8 cellular contexts compared by ENCODE assay signal in the genomic region with DNA sequence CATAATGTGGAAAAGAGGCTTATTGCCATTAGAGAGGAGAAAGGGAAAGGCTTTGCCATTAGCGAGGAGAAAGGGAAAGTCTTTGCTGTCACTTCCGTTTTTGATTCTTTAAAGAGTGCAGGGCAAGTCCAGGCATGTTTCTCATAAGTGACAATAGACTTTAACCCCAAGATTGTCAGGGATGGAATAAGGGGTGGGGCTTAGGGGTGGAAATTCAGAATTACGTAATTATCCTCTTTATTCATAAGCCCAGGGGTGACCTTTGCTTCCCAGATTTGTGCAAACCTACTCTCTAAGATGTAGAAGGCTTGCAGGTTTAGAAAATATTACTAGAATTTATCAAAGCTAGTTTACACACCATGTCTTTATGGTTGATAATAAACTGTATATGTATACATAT. TPM values are rescaled to one million over a fixed set of nuclear protein-coding genes. Genes with fewer than 3 reads are reported as not detected.
DNase-seq lines count a peak whose midpoint lies in the region; ATAC-seq and TF ChIP-seq lines count a peak whose summit lies in the region.
"Had no signal": no experiment of that assay in that cellular context is flagged by ENCODE, and none has a peak within 500 bp of the region (broad histone marks: within the 10 kb centered on the region; RNA-seq: fewer than 3 reads in every experiment).

No MANE protein-coding gene starts in this region.

- no peak for TF ChIP-seq POLR2A in adrenal gland (IDR thresholded peaks at IDR 0.05)

- no peak for ATAC-seq in HG02642 (IDR thresholded peaks at IDR 0.05; ENCODE audit: poor library complexity, unreplicated experiment)

- H3K4me3 ChIP-seq in OCI-LY3 (ENCODE audit: low read length) (0 out of 2 replicates have a peak overlapping the region, but pooled peaks have one; percentile 5), epithelial cell of esophagus (ENCODE audit: low read length) (no peak overlapping the region), adrenal gland (no peak overlapping the region)
- H3K4me3 ChIP-seq: SK-N-MC had no signal

- TF ChIP-seq CTCF in HFFc6 (IDR thresholded peaks at IDR 0.05) (no peak), OCI-LY3 (IDR thresholded peaks at IDR 0.05; ENCODE audit: low read depth, low read length) (no peak), epithelial cell of esophagus (IDR thresholded peaks at IDR 0.05; ENCODE audit: insufficient read depth, low read depth, low read length, missing control alignments) (no peak), progenitor cell of endocrine pancreas (IDR thresholded peaks at IDR 0.05; ENCODE audit: unreplicated experiment) (no peak), adrenal gland (IDR thresholded peaks at IDR 0.05) (no peak)

- H3K27ac Mint-ChIP-seq in HFFc6 (peak overlapping the region; percentile 43), progenitor cell of endocrine pancreas (peak overlapping the region; percentile 29)

- H3K36me3 Mint-ChIP-seq in HFFc6 (ENCODE audit: low read depth) (peaks cover 21% of the 10 kb centered on the region), progenitor cell of endocrine pancreas (ENCODE audit: insufficient read depth) (peaks cover 6% of the 10 kb centered on the region)

- H3K27me3 Mint-ChIP-seq in HFFc6 (ENCODE audit: insufficient read depth) (peaks cover 6% of the 10 kb centered on the region), progenitor cell of endocrine pancreas (no peaks in the 10 kb centered on the region)

- H2AFZ ChIP-seq in OCI-LY3 (ENCODE audit: low read depth, low read length) = peak overlapping the region; percentile 41; the same call in 1 of the 2 replicates

- DNase-seq in HFFc6 (no peak), epithelial cell of esophagus (ENCODE audit: low read depth) (peak; percentile 85), progenitor cell of endocrine pancreas (ENCODE audit: low spot score, unreplicated experiment) (no peak), adrenal gland (no peak), NCI-H187 treated with DMSO at 0.1 percent for 48 hours (lab: John Stamatoyannopoulos, UW) (no peak)

- H3K9me3 ChIP-seq in OCI-LY3 (ENCODE audit: insufficient read depth, low read length) (no peaks in the 10 kb centered on the region), adrenal gland (replicated peaks in 1 of 3) (no peaks in the 10 kb centered on the region)

- 73 to 84% (median 79%) methylated on average over 3 of the region's 3 CpGs for WGBS in adrenal gland, 4 donors

- H4K20me1 ChIP-seq in OCI-LY3 (ENCODE audit: insufficient read depth, low read length) = no peaks in the 10 kb centered on the region

- intact Hi-C loops in adrenal gland (cut with DNase I) = loop anchor here (5.0 to 10.0 kb wide), 3 partner anchors 957 to 1165 kb away; no protein-coding TSS in a partner anchor

- no peaks in the 10 kb centered on the region for H3K9me3 Mint-ChIP-seq in HFFc6
- H3K9me3 Mint-ChIP-seq in progenitor cell of endocrine pancreas (ENCODE audit: low read depth) = no peaks in the 10 kb centered on the region

- H3K4me3 Mint-ChIP-seq in HFFc6 = no peak overlapping the region
- H3K4me3 Mint-ChIP-seq in progenitor cell of endocrine pancreas (ENCODE audit: low read depth) = no peak overlapping the region

- H3K36me3 ChIP-seq in OCI-LY3 (replicated peaks; ENCODE audit: low read depth, low read length) (no peaks in the 10 kb centered on the region), adrenal gland (replicated peaks in 1 of 2) (peaks cover 0 to under 1% of the 10 kb centered on the region in 2 donors)

- H3K27ac ChIP-seq in OCI-LY3 (ENCODE audit: low read length) (0 out of 2 replicates have a peak overlapping the region, but pooled peaks have one; percentile 7), adrenal gland (no peak overlapping the region)
- H3K27ac ChIP-seq: SK-N-MC had no signal

- peak overlapping the region; percentile 56 for H3K4me2 ChIP-seq in OCI-LY3 (ENCODE audit: low read length)

- H3K9ac ChIP-seq in OCI-LY3 (ENCODE audit: low read length) = peak overlapping the region; percentile 26; the same call in 1 of the 2 replicates

- H3K27me3 ChIP-seq in OCI-LY3 (ENCODE audit: low read depth, low read length) (no peaks in the 10 kb centered on the region), adrenal gland (no peaks in the 10 kb centered on the region)

- H3K4me1 Mint-ChIP-seq in HFFc6 (ENCODE audit: low read depth) (peaks cover 39% of the 10 kb centered on the region), progenitor cell of endocrine pancreas (ENCODE audit: low read depth) (peaks cover 22% of the 10 kb centered on the region)

- H3K4me1 ChIP-seq in OCI-LY3 (ENCODE audit: low read length) (peaks cover 21% of the 10 kb centered on the region), adrenal gland (replicated peaks in 1 of 2) (peaks cover 0 to 2% of the 10 kb centered on the region in 2 donors)

- H3K79me2 ChIP-seq in OCI-LY3 (ENCODE audit: low read length) = no peaks in the 10 kb centered on the region

RNA-seq across cellular contexts. Expression of gene PLK2, which starts 2.3 kb away (rescaled TPM):
- total RNA-seq in HFFc6 (2021; fragmentation: NEBNext Ultra II Directional; extraction: Animal tissue kit (Norgen Biotek cat#: 25700)) = 10 to 100 TPM; 50.4 to 80.1 (median 71.3) TPM
- total RNA-seq in progenitor cell of endocrine pancreas = 53.4 and 66.9 TPM in 2 replicates
- total RNA-seq in adrenal gland = 10 to 100 TPM; 11.1 to 44.2 (median 20.1) TPM
- 10 to 100 TPM in 1 of 3 donors, 1 to 10 TPM in 2; 8.5 to 12.2 (median 9.0) TPM for polyA plus RNA-seq in adrenal gland

RNA-seq across cellular contexts. Expression of gene GAPT, which starts 29.1 kb away (rescaled TPM):
- not detected for total RNA-seq in HFFc6 (2021; fragmentation: NEBNext Ultra II Directional; extraction: Animal tissue kit (Norgen Biotek cat#: 25700))
- total RNA-seq in progenitor cell of endocrine pancreas (not detected in 2 replicates), adrenal gland (1 to 10 TPM in 1 of 8 donors, under 1 TPM in 6, not detected in 1; 0.35 to 2.2 (median 0.65) TPM)
- polyA plus RNA-seq in adrenal gland = 1 to 10 TPM in 1 of 3 donors, under 1 TPM in 2; 0.56 to 1.1 (median 0.79) TPM
